20 cellular contexts compared by ENCODE assay signal in the genomic region with DNA sequence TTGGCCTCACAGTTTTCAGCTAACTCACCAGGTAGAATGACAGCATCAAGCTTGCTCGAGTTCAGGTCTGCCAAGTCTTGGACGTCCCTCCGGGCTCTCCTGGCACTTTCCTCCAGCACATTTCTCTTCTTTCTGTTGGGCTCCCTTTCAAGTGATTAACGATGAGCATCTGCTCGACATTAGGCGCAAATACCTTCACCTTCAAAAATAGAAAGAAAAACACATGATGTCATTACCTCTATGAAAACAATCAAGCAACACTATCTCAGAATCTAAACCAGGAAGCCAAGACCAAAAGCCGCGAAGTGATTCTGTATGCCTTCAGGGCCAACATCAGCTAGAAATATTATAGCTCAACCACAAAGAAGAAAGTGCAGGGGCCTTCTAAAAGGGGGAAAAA. TPM values are rescaled to one million over a fixed set of nuclear protein-coding genes. Genes with fewer than 3 reads are reported as not detected.
A peak's percentile ranks its signal among the peaks of the same experiment; 100 is the strongest.
DNase-seq lines count a peak whose midpoint lies in the region; ATAC-seq, FAIRE-seq and TF ChIP-seq lines count a peak whose summit lies in the region.
"Had no signal": no experiment of that assay in that cellular context is flagged by ENCODE, and none has a peak within 500 bp of the region (broad histone marks: within the 10 kb centered on the region; RNA-seq: fewer than 3 reads in every experiment).

No MANE protein-coding gene starts in this region.

- CTCF ChIA-PET in T-cell (lab: Charles Lee), result interaction anchor here (0.6 to 1.4 kb wide), 4 partner anchors 9 to 1278 kb away, joined by 3 to 5 read pairs (median 4); no protein-coding TSS in a partner anchor

- DNase-seq in A172 (ENCODE audit: low spot score), result peak; percentile 16
- DNase-seq in EL, result peak; percentile 58
- DNase-seq in T-cell, result peak in 6 of 34 experiments; percentile 3 to 31 (median 8)
- DNase-seq in fibroblast of the aortic adventitia (ENCODE audit: low read depth), result peak; percentile 59
- DNase-seq in HuH-7 (ENCODE audit: low spot score), result no peak
- no peak for DNase-seq in pancreas
- no peak for DNase-seq in effector memory CD4-positive, alpha-beta T cell
- DNase-seq: AML-193; anterior cingulate cortex; effector CD8-positive, alpha-beta T cell; left lung; NCI-H187 treated with DMSO at 0.1 percent for 48 hours; nephron progenitor cell; right cardiac atrium; stimulated activated naive B cell treated with anti-CD40 and anti-IgM and Interleukin-4, amounts not matched to agents 10 μg/mL and 1 μg/mL and 100 μg/mL, for 72 hours had no signal

- no peak for TF ChIP-seq CTCF in fibroblast of the aortic adventitia (IDR thresholded peaks at IDR 0.05; ENCODE audit: insufficient read depth, low read length)
- no peak for TF ChIP-seq CTCF in pancreas (IDR thresholded peaks at IDR 0.05)

- no peaks in the 10 kb centered on the region for H3K9me3 Mint-ChIP-seq in T-cell
- H3K9me3 Mint-ChIP-seq: stimulated activated naive B cell treated with anti-CD40 and anti-IgM and Interleukin-4, amounts not matched to agents 10 μg/mL and 1 μg/mL and 100 μg/mL, for 72 hours; WTC11 had no signal

- H3K27me3 Mint-ChIP-seq in T-cell, result peaks cover 19 to 46% of the 10 kb centered on the region in 2 donors

- ATAC-seq in T-cell (replicated peaks in 1 of 4), result peak in 3 of 4 experiments; percentile 31 to 53 (median 39)
- no peak for ATAC-seq in pancreas
- ATAC-seq in GM18498 (IDR thresholded peaks at IDR 0.05; ENCODE audit: unreplicated experiment), result no peak
- ATAC-seq: K562; left lung; right cardiac atrium; stimulated activated naive B cell treated with anti-CD40 and anti-IgM and Interleukin-4, amounts not matched to agents 10 μg/mL and 1 μg/mL and 100 μg/mL, for 72 hours; WTC11 had no signal

- intact Hi-C loops in pancreas (cut with DNase I), result no loop called here

- H3K27ac Mint-ChIP-seq in T-cell, result peak overlapping the region; percentile 1 to 61
- H3K27ac Mint-ChIP-seq: nephron progenitor cell; stimulated activated naive B cell treated with anti-CD40 and anti-IgM and Interleukin-4, amounts not matched to agents 10 μg/mL and 1 μg/mL and 100 μg/mL, for 72 hours; WTC11 had no signal

- no peaks in the 10 kb centered on the region for H3K9me3 ChIP-seq in pancreas
- H3K9me3 ChIP-seq in effector memory CD4-positive, alpha-beta T cell (ENCODE audit: control insufficient read depth, low read length), result no peaks in the 10 kb centered on the region
- H3K9me3 ChIP-seq: left lung had no signal

- H3K27me3 ChIP-seq in pancreas, result peaks cover 0 to 7% (median 3%) of the 10 kb centered on the region in 4 donors
- H3K27me3 ChIP-seq in effector memory CD4-positive, alpha-beta T cell (replicated peaks; ENCODE audit: control insufficient read depth, insufficient read depth, low read length, poor library complexity, severe bottlenecking), result no peaks in the 10 kb centered on the region

- H3K27ac ChIP-seq in pancreas, result no peak overlapping the region
- no peak overlapping the region for H3K27ac ChIP-seq in effector memory CD4-positive, alpha-beta T cell (ENCODE audit: insufficient read depth, low read length, poor library complexity, severe bottlenecking)
- H3K27ac ChIP-seq: left lung had no signal

- H3K4me3 Mint-ChIP-seq in T-cell, result no peak overlapping the region
- H3K4me3 Mint-ChIP-seq: nephron progenitor cell; stimulated activated naive B cell treated with anti-CD40 and anti-IgM and Interleukin-4, amounts not matched to agents 10 μg/mL and 1 μg/mL and 100 μg/mL, for 72 hours; WTC11 had no signal

- peaks cover 0 to 6% (median 4%) of the 10 kb centered on the region in 3 donors for H3K4me1 ChIP-seq in pancreas
- peaks cover 12% of the 10 kb centered on the region for H3K4me1 ChIP-seq in effector memory CD4-positive, alpha-beta T cell (ENCODE audit: control insufficient read depth, insufficient read depth, low read length, poor library complexity, severe bottlenecking)

- H3K36me3 ChIP-seq in pancreas, result no peaks in the 10 kb centered on the region
- H3K36me3 ChIP-seq in effector memory CD4-positive, alpha-beta T cell (ENCODE audit: control insufficient read depth, insufficient read depth, low read length), result no peaks in the 10 kb centered on the region
- H3K36me3 ChIP-seq: left lung had no signal

- WGBS in pancreas, 2 donors, result 61 to 68% methylated on average over 8 of the region's 8 CpGs

- peaks cover 12 to 16% (median 16%) of the 10 kb centered on the region in 3 donors for H3K4me1 Mint-ChIP-seq in T-cell

- no peaks in the 10 kb centered on the region for H3K36me3 Mint-ChIP-seq in T-cell
- H3K36me3 Mint-ChIP-seq: stimulated activated naive B cell treated with anti-CD40 and anti-IgM and Interleukin-4, amounts not matched to agents 10 μg/mL and 1 μg/mL and 100 μg/mL, for 72 hours; WTC11 had no signal

- H3K4me3 ChIP-seq in fibroblast of the aortic adventitia (ENCODE audit: low read depth, low read length), result no peak overlapping the region
- no peak overlapping the region for H3K4me3 ChIP-seq in pancreas
- H3K4me3 ChIP-seq in effector memory CD4-positive, alpha-beta T cell (ENCODE audit: insufficient read depth, low read depth, low read length, poor library complexity, severe bottlenecking), result no peak overlapping the region
- H3K4me3 ChIP-seq: K562, left lung had no signal

- POLR2A ChIA-PET in T-cell (lab: Charles Lee), result interaction anchor here (0.5 to 1.6 kb wide), 3 partner anchors 15 to 1145 kb away, joined by 3 to 6 read pairs (median 5); partner anchors contain the start of gene CLN5 (in 1 of the 2)

- no peak for FAIRE-seq in pancreas (lab: Jason Lieb, UNC)
- FAIRE-seq: G401.6, K562 had no signal

RNA-seq across cellular contexts. Expression of gene CLN5, which starts 15.4 kb away (rescaled TPM):
- 18.7 and 24.9 TPM in 2 replicates for total RNA-seq in A172 (2014; rRNA removed; shearing (Covaris generic))
- 10 to 100 TPM; 18.1 to 29.5 (median 21.7) TPM for total RNA-seq in T-cell
- total RNA-seq in fibroblast of the aortic adventitia (ENCODE audit: low replicate concordance), result 40.0 and 46.7 TPM in 2 replicates
- total RNA-seq in pancreas, result 10 to 100 TPM; 14.3 to 24.3 (median 19.4) TPM
- polyA plus RNA-seq in pancreas, result 10 to 100 TPM in 1 of 2 donors, 1 to 10 TPM in 1; 9.1 to 17.0 TPM

RNA-seq across cellular contexts. Expression of gene ACOD1, which starts 28.2 kb away (rescaled TPM):
- not detected in 2 replicates for total RNA-seq in A172 (2014; rRNA removed; shearing (Covaris generic))
- not detected for total RNA-seq in T-cell
- total RNA-seq in fibroblast of the aortic adventitia (ENCODE audit: low replicate concordance), result not detected in 2 replicates
- not detected for total RNA-seq in pancreas
- polyA plus RNA-seq in pancreas, result not detected
- total RNA-seq: glomerular endothelial cell, K562, right cardiac atrium, WTC11 had no signal
- polyA plus RNA-seq: K562, right cardiac atrium had no signal

RNA-seq across cellular contexts. Expression of gene FBXL3, which starts 50.5 kb away (rescaled TPM):
- 37.7 and 39.9 TPM in 2 replicates for total RNA-seq in A172 (2014; rRNA removed; shearing (Covaris generic))
- 10 to 100 TPM; 58.6 to 89.1 (median 80.0) TPM for total RNA-seq in T-cell
- 78.8 and 144 TPM in 2 replicates for total RNA-seq in fibroblast of the aortic adventitia (ENCODE audit: low replicate concordance)
- total RNA-seq in pancreas, result 10 to 100 TPM; 11.9 to 23.8 (median 14.5) TPM
- 10 to 100 TPM in 1 of 2 donors, 1 to 10 TPM in 1; 7.5 to 16.8 TPM for polyA plus RNA-seq in pancreas

Comparison
In these comparisons a context has a peak if more than half of its experiments do, and no peak if none do; other contexts are left out.
1. DNase-seq: peak in A172 (single experiment), EL (single experiment) and fibroblast of the aortic adventitia (single experiment); none in HuH-7 (single experiment), pancreas (0 of 6) and effector memory CD4-positive, alpha-beta T cell (0 of 3).
2. ATAC-seq: peak in T-cell (3 of 4); none in pancreas (0 of 4) and GM18498 (single experiment).